1 cellular context compared by ENCODE assay signal in genomic region chr19:40646564-40647254, GRCh38.
TF ChIP-seq lines count a peak whose summit lies in the region.

No MANE protein-coding gene starts in this region.

TF ChIP-seq in A549, 52 proteins besides CTCF, POLR2A, EP300 and RAD21 (continued from another document):
- TF ChIP-seq, protein P1, sequence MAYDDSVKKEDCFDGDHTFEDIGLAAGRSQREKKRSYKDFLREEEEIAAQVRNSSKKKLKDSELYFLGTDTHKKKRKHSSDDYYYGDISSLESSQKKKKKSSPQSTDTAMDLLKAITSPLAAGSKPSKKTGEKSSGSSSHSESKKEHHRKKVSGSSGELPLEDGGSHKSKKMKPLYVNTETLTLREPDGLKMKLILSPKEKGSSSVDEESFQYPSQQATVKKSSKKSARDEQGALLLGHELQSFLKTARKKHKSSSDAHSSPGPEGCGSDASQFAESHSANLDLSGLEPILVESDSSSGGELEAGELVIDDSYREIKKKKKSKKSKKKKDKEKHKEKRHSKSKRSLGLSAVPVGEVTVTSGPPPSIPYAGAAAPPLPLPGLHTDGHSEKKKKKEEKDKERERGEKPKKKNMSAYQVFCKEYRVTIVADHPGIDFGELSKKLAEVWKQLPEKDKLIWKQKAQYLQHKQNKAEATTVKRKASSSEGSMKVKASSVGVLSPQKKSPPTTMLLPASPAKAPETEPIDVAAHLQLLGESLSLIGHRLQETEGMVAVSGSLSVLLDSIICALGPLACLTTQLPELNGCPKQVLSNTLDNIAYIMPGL (CRISPR knock-in tag; IDR thresholded peaks at IDR 0.05; ENCODE audit: borderline replicate concordance), result no peak
